21 cellular contexts compared by ENCODE assay signal in the genomic region with DNA sequence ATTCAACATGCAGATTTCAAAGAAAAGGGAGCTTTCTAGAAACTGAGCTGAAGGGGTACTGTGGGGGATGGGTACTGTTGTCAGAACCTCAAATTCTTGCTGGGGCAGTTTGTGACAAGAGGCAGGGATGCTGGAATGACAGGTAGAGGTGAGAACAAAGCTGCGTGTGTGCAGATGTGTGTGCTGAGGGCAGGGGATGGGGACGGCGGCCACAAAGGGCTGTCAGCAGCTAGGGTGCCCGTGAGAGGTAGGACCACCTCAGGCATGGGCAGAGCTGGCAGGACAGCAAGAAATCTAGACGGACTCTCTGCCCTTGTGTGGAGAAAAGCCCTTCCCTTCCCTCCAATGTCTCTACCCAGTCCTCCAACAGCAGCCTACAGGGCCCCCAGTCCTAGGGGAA.
"Had no signal": no experiment of that assay in that cellular context is flagged by ENCODE, and none has a peak within 500 bp of the region (broad histone marks: within the 10 kb centered on the region; RNA-seq: fewer than 3 reads in every experiment).

No MANE protein-coding gene starts in this region.

- H3K4me3 Mint-ChIP-seq: activated CD4-positive, alpha-beta memory T cell treated with anti-CD3 and anti-CD28 coated beads, Interleukin-2, amount 10 ng/mL, durations not matched to agents 7 days and 5 days; activated CD8-positive, alpha-beta memory T cell treated with anti-CD3 and anti-CD28 coated beads, Interleukin-2, amount 10 ng/mL, durations not matched to agents 7 days and 5 days; activated naive CD8-positive, alpha-beta T cell treated with anti-CD3 and anti-CD28 coated beads, Interleukin-2, amount 10 ng/mL, durations not matched to agents 7 days and 5 days; stimulated activated naive CD8-positive, alpha-beta T cell treated with anti-CD3 and anti-CD28 coated beads, Interleukin-15, amount 100 ng/mL, for 72 hours; T-helper 2 cell treated with Interferon-gamma antibody and Interleukin-4, amounts not matched to agents 5 μg/mL and 100 μg/mL, for 36 hours had no signal

- H3K27ac Mint-ChIP-seq: activated CD4-positive, alpha-beta memory T cell treated with anti-CD3 and anti-CD28 coated beads, Interleukin-2, amount 10 ng/mL, durations not matched to agents 7 days and 5 days; activated CD8-positive, alpha-beta memory T cell treated with anti-CD3 and anti-CD28 coated beads, Interleukin-2, amount 10 ng/mL, durations not matched to agents 7 days and 5 days; activated naive CD8-positive, alpha-beta T cell treated with anti-CD3 and anti-CD28 coated beads, Interleukin-2, amount 10 ng/mL, durations not matched to agents 7 days and 5 days; activated T-helper 2 cell treated with anti-CD3 and anti-CD28 coated beads, Interferon-gamma antibody, Interleukin-2, Interleukin-4, amounts not matched to agents 10 μg/mL and 5 μg/mL and 100 μg/mL, durations not matched to agents 14 hours and 24 hours and 36 hours; T-helper 2 cell treated with Interferon-gamma antibody and Interleukin-4, amounts not matched to agents 5 μg/mL and 100 μg/mL, for 36 hours had no signal

- H3K4me2 ChIP-seq: smooth muscle cell had no signal

- H3K9me3 ChIP-seq: colonic mucosa, heart left ventricle, right lobe of liver, suprapubic skin had no signal

- ATAC-seq: activated CD8-positive, alpha-beta memory T cell treated with anti-CD3 and anti-CD28 coated beads, Interleukin-2, amount 10 ng/mL, durations not matched to agents 7 days and 5 days; left lobe of liver; stimulated activated naive CD8-positive, alpha-beta T cell treated with anti-CD3 and anti-CD28 coated beads, Interleukin-15, amount 100 ng/mL, for 72 hours had no signal

- H3K9me3 Mint-ChIP-seq: activated CD4-positive, alpha-beta memory T cell treated with anti-CD3 and anti-CD28 coated beads, Interleukin-2, amount 10 ng/mL, durations not matched to agents 7 days and 5 days; activated naive CD8-positive, alpha-beta T cell treated with anti-CD3 and anti-CD28 coated beads, Interleukin-2, amount 10 ng/mL, durations not matched to agents 7 days and 5 days; activated T-helper 2 cell treated with anti-CD3 and anti-CD28 coated beads, Interferon-gamma antibody, Interleukin-2, Interleukin-4, amounts not matched to agents 10 μg/mL and 5 μg/mL and 100 μg/mL, durations not matched to agents 14 hours and 24 hours and 36 hours; stimulated activated naive CD8-positive, alpha-beta T cell treated with anti-CD3 and anti-CD28 coated beads, Interleukin-15, amount 100 ng/mL, for 72 hours; T-helper 2 cell treated with Interferon-gamma antibody and Interleukin-4, amounts not matched to agents 5 μg/mL and 100 μg/mL, for 36 hours had no signal

- H3K27me3 Mint-ChIP-seq: activated CD4-positive, alpha-beta memory T cell treated with anti-CD3 and anti-CD28 coated beads, Interleukin-2, amount 10 ng/mL, durations not matched to agents 7 days and 5 days; activated CD8-positive, alpha-beta memory T cell treated with anti-CD3 and anti-CD28 coated beads, Interleukin-2, amount 10 ng/mL, durations not matched to agents 7 days and 5 days; activated naive CD8-positive, alpha-beta T cell treated with anti-CD3 and anti-CD28 coated beads, Interleukin-2, amount 10 ng/mL, durations not matched to agents 7 days and 5 days; stimulated activated naive CD8-positive, alpha-beta T cell treated with anti-CD3 and anti-CD28 coated beads, Interleukin-15, amount 100 ng/mL, for 72 hours had no signal

- DNase-seq: activated CD4-positive, alpha-beta memory T cell treated with anti-CD3 and anti-CD28 coated beads, Interleukin-2, amount 10 ng/mL, durations not matched to agents 7 days and 5 days; activated CD4-positive, alpha-beta T cell treated with anti-CD3 and anti-CD28 coated beads for 4 hours; activated CD8-positive, alpha-beta memory T cell treated with anti-CD3 and anti-CD28 coated beads, Interleukin-2, amount 10 ng/mL, durations not matched to agents 7 days and 5 days; activated naive CD4-positive, alpha-beta T cell treated with Interleukin-2 at 50 U/mL for 16 hours; activated naive CD8-positive, alpha-beta T cell treated with anti-CD3 and anti-CD28 coated beads, Interleukin-2, amount 10 ng/mL, durations not matched to agents 7 days and 5 days; amygdala; caudate nucleus; colonic mucosa; heart left ventricle; kidney; right lobe of liver; stimulated activated CD4-positive, alpha-beta T cell treated with anti-CD3 and anti-CD28 coated beads, Interleukin-4, amount 100 ng/mL, for 1 hour; stimulated activated naive CD8-positive, alpha-beta T cell treated with anti-CD3 and anti-CD28 coated beads, Interleukin-15, amount 100 ng/mL, for 72 hours; trophoblast cell had no signal

- H3K4me1 ChIP-seq: colonic mucosa, heart left ventricle, right lobe of liver, suprapubic skin had no signal

- H3K27me3 ChIP-seq: colonic mucosa, heart left ventricle, right lobe of liver, suprapubic skin had no signal

- H3K4me3 ChIP-seq: colonic mucosa, heart left ventricle, right lobe of liver, smooth muscle cell, suprapubic skin had no signal

- H3K4me1 Mint-ChIP-seq: activated CD8-positive, alpha-beta memory T cell treated with anti-CD3 and anti-CD28 coated beads, Interleukin-2, amount 10 ng/mL, durations not matched to agents 7 days and 5 days; stimulated activated naive CD8-positive, alpha-beta T cell treated with anti-CD3 and anti-CD28 coated beads, Interleukin-15, amount 100 ng/mL, for 72 hours had no signal

- H3K27ac ChIP-seq: colonic mucosa, heart left ventricle, right lobe of liver, suprapubic skin had no signal

- FAIRE-seq: frontal cortex, kidney, TTC549 had no signal
